27 cellular contexts compared by ENCODE assay signal in the genomic region with DNA sequence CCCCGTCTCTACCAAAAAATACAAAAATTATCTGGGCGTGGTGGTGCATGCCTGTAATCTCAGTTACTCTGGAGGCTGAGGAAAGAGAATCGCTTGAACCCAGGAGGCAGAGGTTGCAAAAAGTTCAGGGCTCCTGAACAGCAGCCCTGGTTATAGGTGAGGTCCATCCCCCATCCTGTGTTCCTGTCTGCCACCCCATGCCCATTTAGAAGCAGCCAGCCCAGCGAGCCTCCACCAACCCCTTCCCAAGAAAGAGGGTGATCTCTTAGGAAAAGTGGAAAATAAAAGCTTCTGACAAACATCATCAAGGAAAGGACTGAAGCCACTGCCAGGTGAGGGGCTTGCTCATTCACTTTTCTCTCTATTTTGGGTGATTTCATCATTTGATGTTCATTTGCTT. TPM values are rescaled to one million over a fixed set of nuclear protein-coding genes. Genes with fewer than 3 reads are reported as not detected.
"Had no signal": no experiment of that assay in that cellular context is flagged by ENCODE, and none has a peak within 500 bp of the region (broad histone marks: within the 10 kb centered on the region; RNA-seq: fewer than 3 reads in every experiment).

No MANE protein-coding gene starts in this region.

- H3K27ac ChIP-seq: stomach, suprapubic skin, testis, thoracic aorta, thyroid gland, tibial artery, tibial nerve, transverse colon, upper lobe of left lung, upper lobe of right lung, uterus, vagina had no signal

- H3K4me3 ChIP-seq: stomach, suprapubic skin, testis, thoracic aorta, thyroid gland, tibial artery, tibial nerve, transverse colon, upper lobe of left lung, upper lobe of right lung, uterus, vagina had no signal

- ATAC-seq: stimulated activated effector memory CD8-positive, alpha-beta T cell treated with anti-CD3 and anti-CD28 coated beads, Interleukin-12 subunit alpha, Interleukin-12 subunit beta, amount 100 ng/mL, for 72 hours; stimulated activated memory B cell treated with anti-CD40 and anti-IgM and Interleukin-4, amounts not matched to agents 10 μg/mL and 1 μg/mL and 100 μg/mL, for 72 hours; stimulated activated naive CD8-positive, alpha-beta T cell treated with anti-CD3 and anti-CD28 coated beads, Interleukin-15, amount 100 ng/mL, for 72 hours; stimulated activated naive CD8-positive, alpha-beta T cell treated with anti-CD3 and anti-CD28 coated beads, Interleukin-15, Interleukin-2, amounts not matched to agents 100 U/mL and 50 U/mL, for 24 hours; upper lobe of right lung had no signal

- DNase-seq: stimulated activated CD4-positive, alpha-beta T cell treated with anti-CD3 and anti-CD28 coated beads, Interleukin-2, amount 100 ng/mL, for 48 hours; stimulated activated CD4-positive, alpha-beta T cell treated with anti-CD3 and anti-CD28 coated beads, Interleukin-4, amount 100 ng/mL, for 1 hour; stimulated activated CD4-positive, alpha-beta T cell treated with anti-CD3 and anti-CD28 coated beads, Interleukin-4, amount 100 ng/mL, for 24 hours; stimulated activated CD4-positive, alpha-beta T cell treated with anti-CD3 and anti-CD28 coated beads, Interleukin-4, amount 100 ng/mL, for 4 hours; stimulated activated CD8-positive, alpha-beta memory T cell treated with anti-CD3 and anti-CD28 coated beads, Interleukin-4, amount 100 ng/mL, for 48 hours; stimulated activated naive B cell treated with anti-CD40 and anti-IgM and Interleukin-4, amounts not matched to agents 10 μg/mL and 1 μg/mL and 100 μg/mL, for 72 hours; stimulated activated naive CD4-positive, alpha-beta T cell; stimulated activated naive CD4-positive, alpha-beta T cell treated with Interleukin-2 at 50 U/mL for 16 hours; stimulated activated naive CD8-positive, alpha-beta T cell treated with anti-CD3 and anti-CD28 coated beads, Interleukin-15, amount 100 ng/mL, for 72 hours; stimulated activated naive CD8-positive, alpha-beta T cell treated with anti-CD3 and anti-CD28 coated beads, Interleukin-15, Interleukin-2, amounts not matched to agents 100 U/mL and 50 U/mL, for 24 hours; stomach; substantia nigra; testis; thyroid gland; tibial artery; transverse colon; trophoblast cell; upper lobe of left lung; upper lobe of right lung; uterus had no signal

- H3K27me3 ChIP-seq: testis, thyroid gland, tibial nerve, upper lobe of left lung, uterus, vagina had no signal

- H3K36me3 ChIP-seq: stomach, suprapubic skin, thoracic aorta, thyroid gland, tibial artery, tibial nerve, transverse colon, upper lobe of left lung, upper lobe of right lung, uterus, vagina had no signal

- H3K9me3 ChIP-seq: stomach, suprapubic skin, testis, thoracic aorta, thyroid gland, tibial artery, tibial nerve, transverse colon, upper lobe of left lung, upper lobe of right lung, uterus, vagina had no signal

- H3K4me1 ChIP-seq: stomach, suprapubic skin, testis, thyroid gland, tibial artery, tibial nerve, transverse colon, upper lobe of left lung, upper lobe of right lung, uterus, vagina had no signal

RNA-seq across cellular contexts. Expression of a gene that starts 55.8 kb away (rescaled TPM):
- total RNA-seq: subcutaneous adipose tissue, thoracic aorta had no signal
